Comparison of ENCODE assay signal across 10 cellular contexts in genomic region chr5:166979576-166979975, GRCh38. TPM values are rescaled to one million over a fixed set of nuclear protein-coding genes. Genes with fewer than 3 reads are reported as not detected.
DNase-seq lines count a peak whose midpoint lies in the region; ATAC-seq and TF ChIP-seq lines count a peak whose summit lies in the region.
"Had no signal": no experiment of that assay in that cellular context is flagged by ENCODE, and none has a peak within 500 bp of the region (broad histone marks: within the 10 kb centered on the region; RNA-seq: fewer than 3 reads in every experiment).

No MANE protein-coding gene starts in this region.

- peaks cover 8% of the 10 kb centered on the region for H3K27me3 Mint-ChIP-seq in neural progenitor cell (ENCODE audit: insufficient read depth, low read depth)

- no peaks in the 10 kb centered on the region for H3K79me2 ChIP-seq in PC-3 (ENCODE audit: low read length)
- peaks cover 54% of the 10 kb centered on the region for H3K79me2 ChIP-seq in neural progenitor cell (ENCODE audit: low read depth)

- TF ChIP-seq EP300 in esophagus muscularis mucosa (IDR thresholded peaks at IDR 0.05) = no peak

- TF ChIP-seq CTCF in A673 (conservative IDR thresholded peaks at IDR 0.05; ENCODE audit: low read depth, low read length) (no peak), PC-3 (conservative IDR thresholded peaks at IDR 0.05; ENCODE audit: low read depth, low read length) (no peak), esophagus muscularis mucosa (IDR thresholded peaks at IDR 0.05) (no peak), neural progenitor cell (IDR thresholded peaks at IDR 0.05) (no peak)

- no peak for ATAC-seq in PC-3

- no peaks in the 10 kb centered on the region for H3K36me3 Mint-ChIP-seq in neural progenitor cell

- TF ChIP-seq POLR2A in esophagus muscularis mucosa (IDR thresholded peaks at IDR 0.05; ENCODE audit: low read depth) = no peak

- H3K4me3 ChIP-seq in A673 (ENCODE audit: low read depth, low read length, poor library complexity, severe bottlenecking) (peak overlapping the region; percentile 51), PC-3 (ENCODE audit: low read length) (peak overlapping the region; percentile 21; the same call in 1 of the 2 replicates), esophagus muscularis mucosa (peak overlapping the region; percentile 56 to 68 (median 60)), neural progenitor cell (peak overlapping the region; percentile 87)

- 1% methylated on average over 8 of the region's 8 CpGs for WGBS in esophagus muscularis mucosa

- CTCF ChIA-PET in A673 (lab: Charles Lee) (no interaction called here), PC-3 (lab: Charles Lee) (no interaction called here)

- peak overlapping the region; percentile 95 for H3K4me3 Mint-ChIP-seq in neural progenitor cell

- H4K20me1 ChIP-seq in PC-3 (ENCODE audit: low read length) (no peaks in the 10 kb centered on the region), neural progenitor cell (ENCODE audit: low read depth) (peaks cover 33% of the 10 kb centered on the region)

- H3K27ac ChIP-seq in A673 (ENCODE audit: low read depth, low read length, poor library complexity, severe bottlenecking) (no peak overlapping the region), PC-3 (ENCODE audit: low read length) (no peak overlapping the region), esophagus muscularis mucosa (replicated peaks in 1 of 4) (peak overlapping the region; percentile 60 to 69 (median 66)), neural progenitor cell (no peak overlapping the region)

- intact Hi-C loops in A673 (cut with micrococcal nuclease; ENCODE audit: unreplicated experiment) (no loop called here), PC-3 (cut with micrococcal nuclease) (no loop called here), esophagus muscularis mucosa (cut with DNase I) (no loop called here)

- H3K4me2 ChIP-seq in PC-3 (ENCODE audit: low read length) (peak overlapping the region; percentile 34; the same call in 1 of the 2 replicates), neural progenitor cell (peak overlapping the region; percentile 86)

- no peak overlapping the region for H2AFZ ChIP-seq in PC-3 (ENCODE audit: low read length)
- peak overlapping the region; percentile 42 for H2AFZ ChIP-seq in neural progenitor cell (replicated peaks)

- BruUV-seq in A673 (replicated peaks; lab: Mats Ljungman, UMichigan) (no TSS peak), PC-3 (replicated peaks; lab: Mats Ljungman, UMichigan) (no TSS peak)

- H3K9me2 ChIP-seq in PC-3 (replicated peaks; ENCODE audit: low read length) = no peaks in the 10 kb centered on the region

- DNase-seq in A673 (ENCODE audit: low spot score) (no peak), PC-3 (no peak), esophagus muscularis mucosa (ENCODE audit: extremely low spot score) (no peak), neural progenitor cell (ENCODE audit: low spot score) (peak; percentile 29), iPS-NIHi7 (ENCODE audit: extremely low spot score) (no peak), dedifferentiated amniotic fluid mesenchymal stem cell (ENCODE audit: extremely low spot score) (no peak), SKM-1 (lab: John Stamatoyannopoulos, UW; ENCODE audit: unreplicated experiment) (no peak)
- DNase-seq in effector CD4-positive, alpha-beta T cell = no peak
- DNase-seq: activated effector memory CD4-positive, alpha-beta T cell treated with anti-CD3 and anti-CD28 coated beads, Interleukin-2, amount 50 U/mL, for 16 hours; NCI-H1048 had no signal

- H3K9ac ChIP-seq in PC-3 (ENCODE audit: low read length) (no peak overlapping the region), neural progenitor cell (peak overlapping the region; percentile 16)

- H3F3A ChIP-seq in PC-3 (ENCODE audit: low read length, unreplicated experiment) (no peaks in the 10 kb centered on the region), neural progenitor cell (ENCODE audit: low read depth) (peaks cover 19% of the 10 kb centered on the region)

- H3K27ac Mint-ChIP-seq in neural progenitor cell = peak overlapping the region; percentile 82

- H3K4me1 ChIP-seq in A673 (ENCODE audit: insufficient read depth, low read length, poor library complexity, severe bottlenecking) = peaks cover 6% of the 10 kb centered on the region
- no peaks in the 10 kb centered on the region for H3K4me1 ChIP-seq in PC-3 (ENCODE audit: insufficient read depth, low read length)
- H3K4me1 ChIP-seq in esophagus muscularis mucosa = peaks cover 9 to 34% (median 25%) of the 10 kb centered on the region in 4 donors
- peaks cover 40% of the 10 kb centered on the region for H3K4me1 ChIP-seq in neural progenitor cell

- H3K27me3 ChIP-seq in A673 (replicated peaks; ENCODE audit: insufficient read depth, low read depth, low read length, poor library complexity) (peaks cover 51% of the 10 kb centered on the region), PC-3 (ENCODE audit: low read length) (peaks cover 23% of the 10 kb centered on the region), esophagus muscularis mucosa (no peaks in the 10 kb centered on the region), neural progenitor cell (no peaks in the 10 kb centered on the region)

- H3K4me1 Mint-ChIP-seq in neural progenitor cell = peaks cover 44% of the 10 kb centered on the region

- H3K36me3 ChIP-seq in A673 (ENCODE audit: insufficient read depth, low read length, poor library complexity, severe bottlenecking) (no peaks in the 10 kb centered on the region), PC-3 (ENCODE audit: low read depth, low read length) (no peaks in the 10 kb centered on the region), esophagus muscularis mucosa (no peaks in the 10 kb centered on the region), neural progenitor cell (no peaks in the 10 kb centered on the region)

- POLR2A ChIA-PET in A673 (lab: Charles Lee; ENCODE audit: low non-redundant PET) = interaction anchor here (0.5 kb wide), 1 partner anchor 772 kb away, joined by 8 read pairs; no protein-coding TSS in a partner anchor
- POLR2A ChIA-PET in PC-3 (lab: Charles Lee; ENCODE audit: unreplicated experiment) = no interaction called here

- H3K9me3 ChIP-seq in A673 (ENCODE audit: low read depth, low read length, poor library complexity, severe bottlenecking) (no peaks in the 10 kb centered on the region), PC-3 (ENCODE audit: low read length) (no peaks in the 10 kb centered on the region), esophagus muscularis mucosa (no peaks in the 10 kb centered on the region), neural progenitor cell (ENCODE audit: low read depth) (no peaks in the 10 kb centered on the region)

- no peaks in the 10 kb centered on the region for H3K9me3 Mint-ChIP-seq in neural progenitor cell

RNA-seq across cellular contexts. Expression of gene TENM2, which starts 0.7 kb away (rescaled TPM):
- total RNA-seq in A673 (2021) = 39.1 and 46.0 TPM in 2 replicates
- 0.12 and 0.22 TPM in 2 replicates for total RNA-seq in PC-3 (2014; rRNA removed)
- total RNA-seq in esophagus muscularis mucosa = under 1 TPM; under 0.01 to 0.63 (median 0.42) TPM
- 0.95 and 2.2 TPM in 2 replicates for total RNA-seq in neural progenitor cell (ENCODE audit: low replicate concordance)

Comparison
In these comparisons a context has a peak if more than half of its experiments do, and no peak if none do; other contexts are left out.
1. H3K27ac ChIP-seq: peak in esophagus muscularis mucosa (4 of 4); none in A673 (single experiment), PC-3 (single experiment) and neural progenitor cell (single experiment).
2. H3K4me3 ChIP-seq: peak in every context shown above with its lines; median percentile 87 in neural progenitor cell; 60 in esophagus muscularis mucosa; 51 in A673; 21 in PC-3.
3. RNA of gene TENM2, which starts 0.7 kb away (total RNA-seq): 39.1 to 46.0 TPM in A673; 0.95 to 2.2 TPM in neural progenitor cell, under 0.01 to 0.63 TPM in esophagus muscularis mucosa and 0.12 to 0.22 TPM in PC-3; every median in the first group is over 10 times any median in the second.